ENCODE assay signal across 8 cellular contexts in genomic region chr15:96330450-96331140, GRCh38. TPM values are rescaled to one million over a fixed set of nuclear protein-coding genes. Genes with fewer than 3 reads are reported as not detected.
DNase-seq lines count a peak whose midpoint lies in the region; ATAC-seq and TF ChIP-seq lines count a peak whose summit lies in the region.

Gene NR2F2 (plus strand): TSS chr15:96330700. CDS start chr15:96332106, 1,406 bp downstream.

- H3K9me3 Mint-ChIP-seq in activated T-cell treated with anti-CD3 and anti-CD28 coated beads, Interleukin-2, amount 50 U/mL, for 24 hours = no peaks in the 10 kb centered on the region

- no peaks in the 10 kb centered on the region for H3K9me3 ChIP-seq in muscle layer of colon (ENCODE audit: low read length)

- no peak for TF ChIP-seq CTCF in subcutaneous adipose tissue (IDR thresholded peaks at IDR 0.05; ENCODE audit: low read depth)

- H3K27ac ChIP-seq in ACC112 (ENCODE audit: low read depth, low read length) (peak within 1 kb of the TSS; percentile 93), muscle layer of colon (ENCODE audit: low read depth, low read length) (peak within 1 kb of the TSS; percentile 92)

- no peaks in the 10 kb centered on the region for H3K36me3 Mint-ChIP-seq in activated T-cell treated with anti-CD3 and anti-CD28 coated beads, Interleukin-2, amount 50 U/mL, for 24 hours (ENCODE audit: low read depth)

- H3K36me3 ChIP-seq in ACC112 (ENCODE audit: insufficient read depth, low read length) = peaks cover 27% of the 10 kb centered on the region
- peaks cover 16% of the 10 kb centered on the region for H3K36me3 ChIP-seq in muscle layer of colon (ENCODE audit: insufficient read depth, low read length)

- H3K4me1 ChIP-seq in ACC112 (ENCODE audit: control insufficient read depth, insufficient read depth, low read length, unreplicated experiment) (peaks cover 9% of the 10 kb centered on the region), muscle layer of colon (ENCODE audit: insufficient read depth, low read length) (peaks cover 11% of the 10 kb centered on the region)

- peak within 1 kb of the TSS; percentile 44 for H2AFZ ChIP-seq in ACC112 (ENCODE audit: low read length, unreplicated experiment)

- ATAC-seq in GM18868 (IDR thresholded peaks at IDR 0.05; ENCODE audit: unreplicated experiment) (peak; percentile 51), HG03159 (IDR thresholded peaks at IDR 0.05; ENCODE audit: unreplicated experiment) (peak; percentile 83)

- peaks cover 94% of the 10 kb centered on the region for H3K79me2 ChIP-seq in ACC112 (ENCODE audit: control insufficient read depth, insufficient read depth, low read length, unreplicated experiment)

- peaks cover 32% of the 10 kb centered on the region for H3K4me1 Mint-ChIP-seq in activated T-cell treated with anti-CD3 and anti-CD28 coated beads, Interleukin-2, amount 50 U/mL, for 24 hours (ENCODE audit: low read depth)

- peak within 1 kb of the TSS; percentile 80 for H3K4me3 Mint-ChIP-seq in activated T-cell treated with anti-CD3 and anti-CD28 coated beads, Interleukin-2, amount 50 U/mL, for 24 hours

- peak within 1 kb of the TSS; percentile 97 for H3K4me3 ChIP-seq in ACC112 (ENCODE audit: low read depth, low read length)
- peak within 1 kb of the TSS; percentile 83 to 90 for H3K4me3 ChIP-seq in muscle layer of colon (ENCODE audit: low read depth in 1 of 2, low read length in 2 of 2)

- peaks cover 91% of the 10 kb centered on the region for H3K27me3 Mint-ChIP-seq in activated T-cell treated with anti-CD3 and anti-CD28 coated beads, Interleukin-2, amount 50 U/mL, for 24 hours

- peak within 1 kb of the TSS; percentile 62 for H3K27ac Mint-ChIP-seq in activated T-cell treated with anti-CD3 and anti-CD28 coated beads, Interleukin-2, amount 50 U/mL, for 24 hours

- H3K27me3 ChIP-seq in ACC112 (ENCODE audit: insufficient read depth, low read length) (no peaks in the 10 kb centered on the region), muscle layer of colon (ENCODE audit: control insufficient read depth in 1 of 2, insufficient read depth in 2 of 2, low read length in 2 of 2) (no peaks in the 10 kb centered on the region)

- peak within 1 kb of the TSS; percentile 77 for H3K9ac ChIP-seq in muscle layer of colon (ENCODE audit: low read length)

- peak; percentile 91 for DNase-seq in NCI-H345 (lab: John Stamatoyannopoulos, UW)
- DNase-seq in activated T-cell treated with anti-CD3 and anti-CD28 coated beads, Interleukin-2, amount 50 U/mL, for 24 hours = peak; percentile 53
- DNase-seq in fibroblast of gingiva (ENCODE audit: low read depth) = peak; percentile 100

RNA-seq across cellular contexts. Expression of gene NR2F2, which starts in this region (rescaled TPM):
- 10 to 100 TPM; 10.5 to 21.5 (median 18.9) TPM for total RNA-seq in subcutaneous adipose tissue

Comparison
In these comparisons a context has a peak if more than half of its experiments do, and no peak if none do; other contexts are left out.
1. Peak in every context shown above with its lines: DNase-seq, ATAC-seq, H3K4me3 ChIP-seq and H3K27ac ChIP-seq.